In genomic region chr17:58369214-58370031, GRCh38 we compare ENCODE assay signal across 1 cellular context.
TF ChIP-seq lines count a peak whose summit lies in the region.

No MANE protein-coding gene starts in this region.

TF ChIP-seq in HepG2, 621 proteins besides CTCF, POLR2A, EP300 and RAD21 (continued from another document and continues in another):
- TF ChIP-seq, protein P1, sequence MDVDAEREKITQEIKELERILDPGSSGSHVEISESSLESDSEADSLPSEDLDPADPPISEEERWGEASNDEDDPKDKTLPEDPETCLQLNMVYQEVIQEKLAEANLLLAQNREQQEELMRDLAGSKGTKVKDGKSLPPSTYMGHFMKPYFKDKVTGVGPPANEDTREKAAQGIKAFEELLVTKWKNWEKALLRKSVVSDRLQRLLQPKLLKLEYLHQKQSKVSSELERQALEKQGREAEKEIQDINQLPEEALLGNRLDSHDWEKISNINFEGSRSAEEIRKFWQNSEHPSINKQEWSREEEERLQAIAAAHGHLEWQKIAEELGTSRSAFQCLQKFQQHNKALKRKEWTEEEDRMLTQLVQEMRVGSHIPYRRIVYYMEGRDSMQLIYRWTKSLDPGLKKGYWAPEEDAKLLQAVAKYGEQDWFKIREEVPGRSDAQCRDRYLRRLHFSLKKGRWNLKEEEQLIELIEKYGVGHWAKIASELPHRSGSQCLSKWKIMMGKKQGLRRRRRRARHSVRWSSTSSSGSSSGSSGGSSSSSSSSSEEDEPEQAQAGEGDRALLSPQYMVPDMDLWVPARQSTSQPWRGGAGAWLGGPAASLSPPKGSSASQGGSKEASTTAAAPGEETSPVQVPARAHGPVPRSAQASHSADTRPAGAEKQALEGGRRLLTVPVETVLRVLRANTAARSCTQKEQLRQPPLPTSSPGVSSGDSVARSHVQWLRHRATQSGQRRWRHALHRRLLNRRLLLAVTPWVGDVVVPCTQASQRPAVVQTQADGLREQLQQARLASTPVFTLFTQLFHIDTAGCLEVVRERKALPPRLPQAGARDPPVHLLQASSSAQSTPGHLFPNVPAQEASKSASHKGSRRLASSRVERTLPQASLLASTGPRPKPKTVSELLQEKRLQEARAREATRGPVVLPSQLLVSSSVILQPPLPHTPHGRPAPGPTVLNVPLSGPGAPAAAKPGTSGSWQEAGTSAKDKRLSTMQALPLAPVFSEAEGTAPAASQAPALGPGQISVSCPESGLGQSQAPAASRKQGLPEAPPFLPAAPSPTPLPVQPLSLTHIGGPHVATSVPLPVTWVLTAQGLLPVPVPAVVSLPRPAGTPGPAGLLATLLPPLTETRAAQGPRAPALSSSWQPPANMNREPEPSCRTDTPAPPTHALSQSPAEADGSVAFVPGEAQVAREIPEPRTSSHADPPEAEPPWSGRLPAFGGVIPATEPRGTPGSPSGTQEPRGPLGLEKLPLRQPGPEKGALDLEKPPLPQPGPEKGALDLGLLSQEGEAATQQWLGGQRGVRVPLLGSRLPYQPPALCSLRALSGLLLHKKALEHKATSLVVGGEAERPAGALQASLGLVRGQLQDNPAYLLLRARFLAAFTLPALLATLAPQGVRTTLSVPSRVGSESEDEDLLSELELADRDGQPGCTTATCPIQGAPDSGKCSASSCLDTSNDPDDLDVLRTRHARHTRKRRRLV (CRISPR knock-in tag; IDR thresholded peaks at IDR 0.05) = no peak
- TF ChIP-seq MNT (IDR thresholded peaks at IDR 0.05) (peak; percentile 69), EHMT2 (IDR thresholded peaks at IDR 0.05; ENCODE audit: borderline replicate concordance, low read depth, low read length) (no peak), ZNF577 (CRISPR knock-in tag; IDR thresholded peaks at IDR 0.05; ENCODE audit: borderline replicate concordance, low read depth) (no peak), TAF15 (IDR thresholded peaks at IDR 0.05; ENCODE audit: low read depth, low read length, poor library complexity, severe bottlenecking) (no peak), ZFP1 (CRISPR knock-in tag; IDR thresholded peaks at IDR 0.05) (no peak), KLF15 (CRISPR knock-in tag; IDR thresholded peaks at IDR 0.05; ENCODE audit: borderline replicate concordance) (no peak), ZNF589 (CRISPR knock-in tag; conservative IDR thresholded peaks at IDR 0.05) (no peak), FOSL2 (CRISPR knock-in tag; IDR thresholded peaks at IDR 0.05) (no peak), SMAD3 (CRISPR knock-in tag; IDR thresholded peaks at IDR 0.05) (0 out of 2 replicates have a peak, but pooled peaks have one; percentile 15), NCOA1 (CRISPR knock-in tag; IDR thresholded peaks at IDR 0.05) (no peak), ZNF850 (CRISPR knock-in tag; conservative IDR thresholded peaks at IDR 0.05) (no peak), ATRX (CRISPR knock-in tag; IDR thresholded peaks at IDR 0.05; ENCODE audit: borderline replicate concordance) (no peak), BHLHE40 (IDR thresholded peaks at IDR 0.05; ENCODE audit: low read length) (peak; percentile 47; the same call in 1 of the 2 replicates), ZNF703 (CRISPR knock-in tag; IDR thresholded peaks at IDR 0.05; ENCODE audit: borderline replicate concordance) (no peak), ZSCAN31 (CRISPR knock-in tag; IDR thresholded peaks at IDR 0.05; ENCODE audit: low read depth) (no peak), ATF5 (CRISPR knock-in tag; IDR thresholded peaks at IDR 0.05; ENCODE audit: low read depth) (0 out of 2 replicates have a peak, but pooled peaks have one; percentile 65), ZNF792 (CRISPR knock-in tag; IDR thresholded peaks at IDR 0.05) (peak; percentile 73; the same call in 1 of the 2 replicates), ZNF777 (CRISPR knock-in tag; IDR thresholded peaks at IDR 0.05) (no peak), ETS1 (CRISPR knock-in tag; IDR thresholded peaks at IDR 0.05) (no peak), ZNF609 (CRISPR knock-in tag; IDR thresholded peaks at IDR 0.05; ENCODE audit: borderline replicate concordance) (peak; percentile 82; the same call in 1 of the 2 replicates), SATB2 (CRISPR knock-in tag; IDR thresholded peaks at IDR 0.05) (no peak), MYC (CRISPR knock-in tag; IDR thresholded peaks at IDR 0.05; ENCODE audit: borderline replicate concordance) (peak; percentile 27; the same call in 1 of the 2 replicates), KDM3A (CRISPR knock-in tag; IDR thresholded peaks at IDR 0.05; ENCODE audit: low read depth) (no peak)
- TF ChIP-seq, protein P2, sequence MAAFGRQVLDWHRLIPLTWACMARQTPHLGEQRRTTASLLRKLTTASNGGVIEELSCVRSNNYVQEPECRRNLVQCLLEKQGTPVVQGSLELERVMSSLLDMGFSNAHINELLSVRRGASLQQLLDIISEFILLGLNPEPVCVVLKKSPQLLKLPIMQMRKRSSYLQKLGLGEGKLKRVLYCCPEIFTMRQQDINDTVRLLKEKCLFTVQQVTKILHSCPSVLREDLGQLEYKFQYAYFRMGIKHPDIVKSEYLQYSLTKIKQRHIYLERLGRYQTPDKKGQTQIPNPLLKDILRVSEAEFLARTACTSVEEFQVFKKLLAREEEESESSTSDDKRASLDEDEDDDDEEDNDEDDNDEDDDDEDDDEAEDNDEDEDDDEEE (CRISPR knock-in tag; IDR thresholded peaks at IDR 0.05) = no peak
- TF ChIP-seq, protein P3, sequence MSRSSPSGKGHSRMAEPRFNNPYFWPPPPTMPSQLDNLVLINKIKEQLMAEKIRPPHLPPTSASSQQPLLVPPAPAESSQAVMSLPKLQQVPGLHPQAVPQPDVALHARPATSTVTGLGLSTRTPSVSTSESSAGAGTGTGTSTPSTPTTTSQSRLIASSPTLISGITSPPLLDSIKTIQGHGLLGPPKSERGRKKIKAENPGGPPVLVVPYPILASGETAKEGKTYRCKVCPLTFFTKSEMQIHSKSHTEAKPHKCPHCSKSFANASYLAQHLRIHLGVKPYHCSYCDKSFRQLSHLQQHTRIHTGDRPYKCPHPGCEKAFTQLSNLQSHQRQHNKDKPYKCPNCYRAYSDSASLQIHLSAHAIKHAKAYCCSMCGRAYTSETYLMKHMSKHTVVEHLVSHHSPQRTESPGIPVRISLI (CRISPR knock-in tag; IDR thresholded peaks at IDR 0.05; ENCODE audit: borderline replicate concordance) = peak; percentile 87
- TF ChIP-seq, protein P4, sequence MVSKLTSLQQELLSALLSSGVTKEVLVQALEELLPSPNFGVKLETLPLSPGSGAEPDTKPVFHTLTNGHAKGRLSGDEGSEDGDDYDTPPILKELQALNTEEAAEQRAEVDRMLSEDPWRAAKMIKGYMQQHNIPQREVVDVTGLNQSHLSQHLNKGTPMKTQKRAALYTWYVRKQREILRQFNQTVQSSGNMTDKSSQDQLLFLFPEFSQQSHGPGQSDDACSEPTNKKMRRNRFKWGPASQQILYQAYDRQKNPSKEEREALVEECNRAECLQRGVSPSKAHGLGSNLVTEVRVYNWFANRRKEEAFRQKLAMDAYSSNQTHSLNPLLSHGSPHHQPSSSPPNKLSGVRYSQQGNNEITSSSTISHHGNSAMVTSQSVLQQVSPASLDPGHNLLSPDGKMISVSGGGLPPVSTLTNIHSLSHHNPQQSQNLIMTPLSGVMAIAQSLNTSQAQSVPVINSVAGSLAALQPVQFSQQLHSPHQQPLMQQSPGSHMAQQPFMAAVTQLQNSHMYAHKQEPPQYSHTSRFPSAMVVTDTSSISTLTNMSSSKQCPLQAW (CRISPR knock-in tag; IDR thresholded peaks at IDR 0.05) = 0 out of 2 replicates have a peak, but pooled peaks have one; percentile 28
- TF ChIP-seq, protein P5, sequence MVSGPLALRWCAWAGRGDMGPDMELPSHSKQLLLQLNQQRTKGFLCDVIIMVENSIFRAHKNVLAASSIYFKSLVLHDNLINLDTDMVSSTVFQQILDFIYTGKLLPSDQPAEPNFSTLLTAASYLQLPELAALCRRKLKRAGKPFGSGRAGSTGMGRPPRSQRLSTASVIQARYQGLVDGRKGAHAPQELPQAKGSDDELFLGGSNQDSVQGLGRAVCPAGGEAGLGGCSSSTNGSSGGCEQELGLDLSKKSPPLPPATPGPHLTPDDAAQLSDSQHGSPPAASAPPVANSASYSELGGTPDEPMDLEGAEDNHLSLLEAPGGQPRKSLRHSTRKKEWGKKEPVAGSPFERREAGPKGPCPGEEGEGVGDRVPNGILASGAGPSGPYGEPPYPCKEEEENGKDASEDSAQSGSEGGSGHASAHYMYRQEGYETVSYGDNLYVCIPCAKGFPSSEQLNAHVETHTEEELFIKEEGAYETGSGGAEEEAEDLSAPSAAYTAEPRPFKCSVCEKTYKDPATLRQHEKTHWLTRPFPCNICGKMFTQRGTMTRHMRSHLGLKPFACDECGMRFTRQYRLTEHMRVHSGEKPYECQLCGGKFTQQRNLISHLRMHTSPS (CRISPR knock-in tag; IDR thresholded peaks at IDR 0.05; ENCODE audit: low read depth) = peak; percentile 22; the same call in 1 of the 2 replicates
- TF ChIP-seq, protein P6, sequence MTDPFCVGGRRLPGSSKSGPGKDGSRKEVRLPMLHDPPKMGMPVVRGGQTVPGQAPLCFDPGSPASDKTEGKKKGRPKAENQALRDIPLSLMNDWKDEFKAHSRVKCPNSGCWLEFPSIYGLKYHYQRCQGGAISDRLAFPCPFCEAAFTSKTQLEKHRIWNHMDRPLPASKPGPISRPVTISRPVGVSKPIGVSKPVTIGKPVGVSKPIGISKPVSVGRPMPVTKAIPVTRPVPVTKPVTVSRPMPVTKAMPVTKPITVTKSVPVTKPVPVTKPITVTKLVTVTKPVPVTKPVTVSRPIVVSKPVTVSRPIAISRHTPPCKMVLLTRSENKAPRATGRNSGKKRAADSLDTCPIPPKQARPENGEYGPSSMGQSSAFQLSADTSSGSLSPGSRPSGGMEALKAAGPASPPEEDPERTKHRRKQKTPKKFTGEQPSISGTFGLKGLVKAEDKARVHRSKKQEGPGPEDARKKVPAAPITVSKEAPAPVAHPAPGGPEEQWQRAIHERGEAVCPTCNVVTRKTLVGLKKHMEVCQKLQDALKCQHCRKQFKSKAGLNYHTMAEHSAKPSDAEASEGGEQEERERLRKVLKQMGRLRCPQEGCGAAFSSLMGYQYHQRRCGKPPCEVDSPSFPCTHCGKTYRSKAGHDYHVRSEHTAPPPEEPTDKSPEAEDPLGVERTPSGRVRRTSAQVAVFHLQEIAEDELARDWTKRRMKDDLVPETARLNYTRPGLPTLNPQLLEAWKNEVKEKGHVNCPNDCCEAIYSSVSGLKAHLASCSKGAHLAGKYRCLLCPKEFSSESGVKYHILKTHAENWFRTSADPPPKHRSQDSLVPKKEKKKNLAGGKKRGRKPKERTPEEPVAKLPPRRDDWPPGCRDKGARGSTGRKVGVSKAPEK (CRISPR knock-in tag; IDR thresholded peaks at IDR 0.05; ENCODE audit: borderline replicate concordance) = no peak
